ENCODE assay signal across 22 cellular contexts in the genomic region with DNA sequence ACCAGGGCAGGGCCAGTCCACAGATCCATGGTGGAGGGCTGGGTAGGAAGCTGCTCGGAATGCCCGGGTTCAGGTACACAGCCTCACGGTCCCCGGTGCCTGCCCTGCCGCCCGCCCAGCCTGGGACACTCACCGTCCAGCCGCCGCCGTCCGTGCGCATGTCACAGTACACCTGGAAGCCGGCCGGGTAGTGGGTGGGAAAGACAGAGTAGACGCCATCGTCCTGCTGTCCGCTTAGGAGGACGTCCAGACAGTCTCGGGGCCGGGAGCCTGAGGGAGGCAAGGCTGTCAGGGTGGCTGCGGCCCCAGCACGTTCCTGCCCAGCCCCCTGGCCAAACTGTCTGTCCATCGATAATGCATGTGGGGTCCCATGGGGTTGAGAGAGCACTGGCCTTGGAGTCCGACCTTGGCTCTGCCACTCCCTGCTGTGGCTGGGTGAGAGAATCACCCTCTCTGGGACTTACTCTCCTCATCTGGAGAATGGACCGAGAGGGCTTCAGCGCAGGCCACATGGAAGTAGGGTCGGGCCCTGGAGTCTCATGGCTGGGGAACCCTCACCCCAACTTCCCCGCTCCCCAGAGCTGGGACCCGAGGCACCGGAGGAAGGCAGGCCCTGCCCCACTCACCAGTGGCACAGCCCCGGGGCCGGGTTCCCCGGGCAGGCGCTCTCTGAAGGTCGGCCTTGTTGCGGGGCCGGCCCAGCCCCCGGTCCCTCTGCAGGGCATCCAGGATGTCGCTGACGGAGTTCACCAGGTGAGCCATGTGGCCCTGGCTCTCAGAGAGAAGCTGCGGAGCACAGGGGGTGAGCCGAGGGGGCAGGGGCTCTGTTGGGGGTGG. TPM values are rescaled to one million over a fixed set of nuclear protein-coding genes. Genes with fewer than 3 reads are reported as not detected.
DNase-seq lines count a peak whose midpoint lies in the region; ATAC-seq and TF ChIP-seq lines count a peak whose summit lies in the region.
"Had no signal": no experiment of that assay in that cellular context is flagged by ENCODE, and none has a peak within 500 bp of the region (broad histone marks: within the 10 kb centered on the region; RNA-seq: fewer than 3 reads in every experiment).

No MANE protein-coding gene starts in this region.

- TF ChIP-seq CTCF in GM23338 (conservative IDR thresholded peaks at IDR 0.05; ENCODE audit: low read depth in 2 of 2), result no peak

- H3K18ac ChIP-seq in mesenchymal stem cell (ENCODE audit: low read depth in 1 of 2, low read length in 2 of 2), result no peak overlapping the region

- no peaks in the 10 kb centered on the region for H3K9me3 Mint-ChIP-seq in GM23338
- H3K9me3 Mint-ChIP-seq: CD4-positive, alpha-beta memory T cell had no signal

- H3K9me3 ChIP-seq in NT2/D1 (ENCODE audit: insufficient read depth, low read length), result no peaks in the 10 kb centered on the region
- H3K9me3 ChIP-seq in mesenchymal stem cell (ENCODE audit: control insufficient read depth, low read length), result no peaks in the 10 kb centered on the region
- H3K9me3 ChIP-seq: A549, BLaER1, HAP-1 had no signal

- H3K4me1 ChIP-seq in GM23338 (ENCODE audit: insufficient read depth) (no peaks in the 10 kb centered on the region), NT2/D1 (ENCODE audit: insufficient read depth, insufficient read length) (peaks cover 31% of the 10 kb centered on the region), mesenchymal stem cell (ENCODE audit: control insufficient read depth, insufficient read depth, low read depth, low read length) (peaks cover 34% of the 10 kb centered on the region)
- H3K4me1 ChIP-seq: HAP-1 had no signal

- peaks cover 8% of the 10 kb centered on the region for H3K27me3 Mint-ChIP-seq in GM23338 (ENCODE audit: insufficient read depth, low read depth, poor library complexity)

- DNase-seq in DMS53 (lab: John Stamatoyannopoulos, UW), result peak; percentile 34
- no peak for DNase-seq in DMS53 treated with DMSO at 0.1 percent for 48 hours (lab: John Stamatoyannopoulos, UW; ENCODE audit: unreplicated experiment)
- no peak for DNase-seq in GM23338 (ENCODE audit: low spot score)
- no peak for DNase-seq in NT2/D1 (ENCODE audit: low read depth, low spot score)
- no peak for DNase-seq in mesenchymal stem cell
- no peak for DNase-seq in DMS153 treated with DMSO at 0.1 percent for 48 hours (lab: John Stamatoyannopoulos, UW; ENCODE audit: unreplicated experiment)
- DNase-seq: DMS153, GDM1, IMR-90, Karpas-422, KBM-7 had no signal

- H3K27ac Mint-ChIP-seq in GM23338, result no peak overlapping the region
- H3K27ac Mint-ChIP-seq: CD14-positive monocyte; CD4-positive, alpha-beta memory T cell had no signal

- no peak overlapping the region for H3K14ac ChIP-seq in mesenchymal stem cell (ENCODE audit: low read length in 2 of 2)

- WGBS in mesenchymal stem cell, result 92% methylated on average over 42 of the region's 42 CpGs

- no peaks in the 10 kb centered on the region for H3K36me3 Mint-ChIP-seq in GM23338 (ENCODE audit: low read depth)
- H3K36me3 Mint-ChIP-seq: CD14-positive monocyte; CD4-positive, alpha-beta memory T cell had no signal

- H3K23ac ChIP-seq in mesenchymal stem cell (ENCODE audit: low read length in 2 of 2), result no peak overlapping the region

- no peak overlapping the region for H4K8ac ChIP-seq in mesenchymal stem cell (ENCODE audit: low read length)

- no peaks in the 10 kb centered on the region for H3K79me1 ChIP-seq in mesenchymal stem cell (replicated peaks; ENCODE audit: low read length, poor library complexity, severe bottlenecking)

- H2BK12ac ChIP-seq in mesenchymal stem cell (ENCODE audit: low read length in 2 of 2), result no peak overlapping the region

- ATAC-seq in GM23338, result peak; percentile 13
- ATAC-seq in HG02678 (IDR thresholded peaks at IDR 0.05; ENCODE audit: unreplicated experiment), result no peak
- ATAC-seq in GM21576 (IDR thresholded peaks at IDR 0.05; ENCODE audit: unreplicated experiment), result no peak

- H4K91ac ChIP-seq in mesenchymal stem cell (ENCODE audit: low read length), result no peak overlapping the region

- peak overlapping the region; percentile 31 for H2AK5ac ChIP-seq in mesenchymal stem cell (ENCODE audit: low read length, severe bottlenecking)

- H3K27ac ChIP-seq in GM23338 (ENCODE audit: low read depth) (no peak overlapping the region), mesenchymal stem cell (ENCODE audit: low read length, poor library complexity, severe bottlenecking) (no peak overlapping the region)
- H3K27ac ChIP-seq: 22Rv1, BLaER1, HL-60 had no signal

- no peak overlapping the region for H2BK5ac ChIP-seq in mesenchymal stem cell (ENCODE audit: low read depth, low read length, poor library complexity, severe bottlenecking)

- no peaks in the 10 kb centered on the region for H3K79me2 ChIP-seq in GM23338 (replicated peaks; ENCODE audit: insufficient read depth)

- no peak overlapping the region for H3K4me2 ChIP-seq in GM23338
- H3K4me2 ChIP-seq in mesenchymal stem cell (ENCODE audit: low read length, poor library complexity, severe bottlenecking), result no peak overlapping the region
- H3K4me2 ChIP-seq: A549 had no signal

- peak overlapping the region; percentile 58 for H3K9ac ChIP-seq in NT2/D1 (ENCODE audit: insufficient read length, low read depth)
- no peak overlapping the region for H3K9ac ChIP-seq in mesenchymal stem cell (ENCODE audit: low read length)
- H3K9ac ChIP-seq: BLaER1 had no signal

- H3K4me3 ChIP-seq in GM23338 (no peak overlapping the region), NT2/D1 (ENCODE audit: insufficient read length, low read depth) (no peak overlapping the region), mesenchymal stem cell (ENCODE audit: insufficient read depth in 1 of 2, low read depth in 1 of 2, low read length in 2 of 2) (no peak overlapping the region)
- H3K4me3 ChIP-seq: A549, BLaER1, HAP-1 had no signal

- peaks cover 11% of the 10 kb centered on the region for H3K4me1 Mint-ChIP-seq in GM23338
- H3K4me1 Mint-ChIP-seq: CD14-positive monocyte; CD4-positive, alpha-beta memory T cell had no signal

- no peak overlapping the region for H2BK120ac ChIP-seq in mesenchymal stem cell (ENCODE audit: low read depth, low read length)

- H2AFZ ChIP-seq in GM23338 (no peak overlapping the region), mesenchymal stem cell (ENCODE audit: low read depth, low read length) (no peak overlapping the region)

- no peaks in the 10 kb centered on the region for H3K9me2 ChIP-seq in GM23338 (ENCODE audit: insufficient read depth)

- H3F3A ChIP-seq in GM23338 (replicated peaks; ENCODE audit: low read depth), result no peaks in the 10 kb centered on the region

- no peak overlapping the region for H3K4ac ChIP-seq in mesenchymal stem cell (ENCODE audit: low read depth in 1 of 2, low read length in 2 of 2)

- H3K36me3 ChIP-seq in GM23338 (ENCODE audit: insufficient read depth) (no peaks in the 10 kb centered on the region), NT2/D1 (ENCODE audit: insufficient read depth, insufficient read length, low read length) (no peaks in the 10 kb centered on the region), mesenchymal stem cell (ENCODE audit: control insufficient read depth in 1 of 2, insufficient read depth in 2 of 2, low read depth in 1 of 2, low read length in 2 of 2) (peaks cover 0 to 2% of the 10 kb centered on the region in 2 experiments)
- H3K36me3 ChIP-seq: BLaER1, HAP-1 had no signal

- H3K4me3 Mint-ChIP-seq in GM23338, result no peak overlapping the region
- H3K4me3 Mint-ChIP-seq: CD14-positive monocyte; CD4-positive, alpha-beta memory T cell had no signal

- H2BK15ac ChIP-seq in mesenchymal stem cell (ENCODE audit: low read depth, poor library complexity, severe bottlenecking), result no peak overlapping the region

- no peaks in the 10 kb centered on the region for H4K20me1 ChIP-seq in GM23338 (replicated peaks; ENCODE audit: insufficient read depth)

- H3K27me3 ChIP-seq in GM23338 (ENCODE audit: insufficient read depth) (no peaks in the 10 kb centered on the region), NT2/D1 (ENCODE audit: insufficient read depth, insufficient read length) (no peaks in the 10 kb centered on the region), mesenchymal stem cell (ENCODE audit: control insufficient read depth in 1 of 2, insufficient read depth in 1 of 2, low read length in 2 of 2) (peaks cover 19 to 68% of the 10 kb centered on the region in 2 experiments)

TF ChIP-seq in GM23338, 12 proteins besides CTCF, POLR2A, EP300 and RAD21 (continues in another document):
- TF ChIP-seq EZH2 (IDR thresholded peaks at IDR 0.05; ENCODE audit: low read depth, unreplicated experiment) (no peak), REST (IDR thresholded peaks at IDR 0.05; ENCODE audit: unreplicated experiment) (no peak), ZNF114 (CRISPR knock-in tag; IDR thresholded peaks at IDR 0.05) (no peak), ZNF331 (CRISPR knock-in tag; IDR thresholded peaks at IDR 0.05; ENCODE audit: low read depth) (no peak)

RNA-seq across cellular contexts. Expression of gene FIBCD1, which starts 15.2 kb away (rescaled TPM):
- total RNA-seq in GM23338 (2014; rRNA removed; shearing (Covaris generic)), result 4.4 and 15.5 TPM in 2 replicates
- polyA plus RNA-seq in GM23338 (2016; fragmentation: Nextera tagmentation; extraction: Ambion mirVana), result 5.6 and 9.0 TPM in 2 replicates
- 0.40 TPM for polyA plus RNA-seq in mesenchymal stem cell (2013, experiment 1 of 2)
- 0.44 TPM for polyA plus RNA-seq in mesenchymal stem cell (2013, experiment 2 of 2)
- total RNA-seq: CD4-positive, alpha-beta memory T cell had no signal
- polyA plus RNA-seq: CD14-positive monocyte; CD4-positive, alpha-beta memory T cell had no signal

RNA-seq across cellular contexts. Expression of gene QRFP, which starts 27.2 kb away (rescaled TPM):
- total RNA-seq in GM23338 (2014; rRNA removed; shearing (Covaris generic)), result not detected in 2 replicates
- polyA plus RNA-seq in GM23338 (2016; fragmentation: Nextera tagmentation; extraction: Ambion mirVana), result not detected in 2 replicates
- polyA plus RNA-seq in mesenchymal stem cell (2013, experiment 1 of 2), result not detected
- polyA plus RNA-seq in mesenchymal stem cell (2013, experiment 2 of 2), result not detected
- total RNA-seq: CD4-positive, alpha-beta memory T cell; Daoy; HT1080; IMR-90 had no signal
- polyA plus RNA-seq: A549; CD4-positive, alpha-beta memory T cell; IMR-90 had no signal
